ENCODE assay signal across 15 cellular contexts in the genomic region with DNA sequence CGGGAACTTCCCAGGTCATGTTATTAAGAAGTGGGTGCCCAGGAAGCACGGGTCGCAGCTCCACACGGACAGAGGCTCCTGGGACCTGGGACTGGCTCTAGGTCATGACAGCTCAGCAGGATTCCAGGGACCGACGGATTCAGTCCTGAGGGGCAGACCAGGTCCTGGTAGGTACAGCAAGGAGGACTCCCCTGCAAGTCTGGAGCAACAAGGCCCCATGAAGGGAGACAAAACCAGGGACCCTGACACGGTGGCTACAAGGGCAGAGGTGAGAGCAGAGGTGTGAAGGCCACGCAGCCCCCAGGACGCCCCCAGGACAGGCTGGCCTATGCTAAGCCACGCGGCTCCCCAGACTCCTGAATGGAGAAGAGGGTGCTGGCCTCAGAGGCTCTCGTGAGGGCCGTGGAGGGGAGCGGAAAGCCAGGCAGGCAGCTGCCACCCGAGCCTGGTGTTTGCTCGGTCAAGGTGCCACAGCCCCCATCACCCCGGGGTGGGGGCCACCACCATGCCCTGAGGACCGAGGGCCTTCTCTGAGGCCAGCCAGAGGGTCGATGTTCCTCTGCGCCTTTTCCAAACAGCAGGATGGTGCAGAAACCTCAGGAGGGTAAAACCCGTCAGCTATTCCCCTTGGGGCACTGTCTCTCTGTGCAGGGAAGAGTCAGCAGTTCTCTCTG.
"Had no signal": no experiment of that assay in that cellular context is flagged by ENCODE, and none has a peak within 500 bp of the region (broad histone marks: within the 10 kb centered on the region; RNA-seq: fewer than 3 reads in every experiment).

No MANE protein-coding gene starts in this region.

- ATAC-seq: foreskin keratinocyte; naive thymus-derived CD4-positive, alpha-beta T cell had no signal

- H3K9me3 ChIP-seq: adrenal gland, mucosa of descending colon, neutrophil had no signal

- H3K4me1 Mint-ChIP-seq: activated naive CD4-positive, alpha-beta T cell treated with anti-CD3 and anti-CD28 coated beads, Interleukin-2, amount 50 U/mL, for 24 hours had no signal

- H3K4me1 ChIP-seq: adrenal gland, foreskin keratinocyte, parathyroid adenoma had no signal

- DNase-seq: activated CD4-positive, alpha-beta T cell treated with anti-CD3 and anti-CD28 coated beads, Interleukin-2, amount 50 U/mL, for 4 hours; activated CD4-positive, CD25-positive, alpha-beta regulatory T cell treated with anti-CD3 and anti-CD28 coated beads, Interleukin-2, amount 50 U/mL, for 72 hours; foreskin keratinocyte; mammary epithelial cell; naive thymus-derived CD4-positive, alpha-beta T cell; stimulated activated CD4-positive, alpha-beta T cell treated with anti-CD3 and anti-CD28 coated beads, Interleukin-12 subunit alpha, Interleukin-12 subunit beta, amount 100 ng/mL, for 4 hours; stimulated activated CD4-positive, alpha-beta T cell treated with anti-CD3 and anti-CD28 coated beads, Interleukin-2, amount 100 ng/mL, for 24 hours; T-helper 9 cell had no signal

- H3K4me3 Mint-ChIP-seq: activated naive CD4-positive, alpha-beta T cell treated with anti-CD3 and anti-CD28 coated beads, Interleukin-2, amount 50 U/mL, for 24 hours had no signal

- H3K36me3 Mint-ChIP-seq: activated naive CD4-positive, alpha-beta T cell treated with anti-CD3 and anti-CD28 coated beads, Interleukin-2, amount 50 U/mL, for 24 hours; naive thymus-derived CD4-positive, alpha-beta T cell had no signal

- H3K4me3 ChIP-seq: adrenal gland, cardiac muscle cell, mucosa of descending colon had no signal

- H3K27ac ChIP-seq: adrenal gland, cardiac muscle cell, foreskin keratinocyte, neutrophil, parathyroid adenoma had no signal

- H3K27ac Mint-ChIP-seq: activated naive CD4-positive, alpha-beta T cell treated with anti-CD3 and anti-CD28 coated beads, Interleukin-2, amount 50 U/mL, for 24 hours; activated T-helper 2 cell treated with anti-CD3 and anti-CD28 coated beads, Interferon-gamma antibody, Interleukin-2, Interleukin-4, amounts not matched to agents 10 μg/mL and 5 μg/mL and 100 μg/mL, durations not matched to agents 14 hours and 24 hours and 36 hours; naive thymus-derived CD4-positive, alpha-beta T cell had no signal

- H3K27me3 ChIP-seq: adrenal gland, cardiac muscle cell, foreskin keratinocyte, neutrophil had no signal

- H3K36me3 ChIP-seq: adrenal gland, cardiac muscle cell, neutrophil had no signal
